8 cellular contexts compared by ENCODE assay signal in genomic region chr12:132610051-132610759, GRCh38. TPM values are rescaled to one million over a fixed set of nuclear protein-coding genes. Genes with fewer than 3 reads are reported as not detected.
A peak's percentile ranks its signal among the peaks of the same experiment; 100 is the strongest.
DNase-seq lines count a peak whose midpoint lies in the region; ATAC-seq and TF ChIP-seq lines count a peak whose summit lies in the region.

Gene LRCOL1 (minus strand): TSS chr12:132610582. CDS start chr12:132606251, 4,331 bp downstream.

- peaks cover 0 to 10% (median 4%) of the 10 kb centered on the region in 11 donors for H3K9me3 Mint-ChIP-seq in naive thymus-derived CD4-positive, alpha-beta T cell

- TF ChIP-seq POLR2A in prostate gland (IDR thresholded peaks at IDR 0.05), result no peak

- peaks cover 4 to 15% (median 9%) of the 10 kb centered on the region in 7 donors for H3K4me1 Mint-ChIP-seq in naive thymus-derived CD4-positive, alpha-beta T cell

- H3K27ac Mint-ChIP-seq in naive thymus-derived CD4-positive, alpha-beta T cell, result peak within 1 kb of the TSS in 1 of 9 donors; percentile 20

- ATAC-seq in naive thymus-derived CD4-positive, alpha-beta T cell, result peak; percentile 36

- H3K4me1 ChIP-seq in naive thymus-derived CD4-positive, alpha-beta T cell (ENCODE audit: control insufficient read depth in 2 of 2, insufficient read depth in 2 of 2, low read length in 2 of 2), result peaks cover 0 to 13% of the 10 kb centered on the region in 2 donors
- H3K4me1 ChIP-seq in prostate gland (replicated peaks), result no peaks in the 10 kb centered on the region

- POLR2A ChIA-PET in BJ (lab: Charles Lee), result no interaction called here
- POLR2A ChIA-PET in naive thymus-derived CD4-positive, alpha-beta T cell (lab: Charles Lee), result interaction anchor here (0.6 to 0.8 kb wide), 2 partner anchors 190 to 906 kb away, joined by 3 to 5 read pairs; no protein-coding TSS in a partner anchor

- H3K27ac ChIP-seq in naive thymus-derived CD4-positive, alpha-beta T cell (ENCODE audit: low read depth, low read length), result no peak within 1 kb of the TSS
- H3K27ac ChIP-seq in prostate gland, result no peak within 1 kb of the TSS

- intact Hi-C loops in naive thymus-derived CD4-positive, alpha-beta T cell (cut with micrococcal nuclease), result loop anchor here in 1 of 2 donors (10.0 kb wide), 1 partner anchor 395 kb away; no protein-coding TSS in a partner anchor
- intact Hi-C loops in prostate gland (cut with DNase I), result loop anchor here (5.0 to 10.0 kb wide), 2 partner anchors 193 to 455 kb away; no protein-coding TSS in a partner anchor

- peak within 1 kb of the TSS in 9 of 10 donors; percentile 25 to 76 (median 66) for H3K4me3 Mint-ChIP-seq in naive thymus-derived CD4-positive, alpha-beta T cell

- H3K36me3 ChIP-seq in BJ (ENCODE audit: control insufficient read depth, insufficient read depth, low read length) (no peaks in the 10 kb centered on the region), MG63 (no peaks in the 10 kb centered on the region), prostate gland (no peaks in the 10 kb centered on the region)
- H3K36me3 ChIP-seq in naive thymus-derived CD4-positive, alpha-beta T cell (ENCODE audit: control insufficient read depth in 2 of 3, insufficient read depth in 3 of 3, low read length in 3 of 3), result no peaks in the 10 kb centered on the region

- CTCF ChIA-PET in BJ (lab: Yijun Ruan, JAX), result interaction anchor here (0.6 to 4.5 kb wide), 4 partner anchors 10 to 195 kb away, joined by 3 to 35 read pairs (median 7); no protein-coding TSS in a partner anchor
- CTCF ChIA-PET in naive thymus-derived CD4-positive, alpha-beta T cell (lab: Charles Lee), result interaction anchor here (0.5 to 0.6 kb wide), 3 partner anchors 49 to 111 kb away, joined by 3 read pairs; no protein-coding TSS in a partner anchor

- 23% methylated on average over 35 of the region's 35 CpGs for WGBS in prostate gland

- peaks cover 23 to 50% (median 44%) of the 10 kb centered on the region in 5 donors for H3K27me3 Mint-ChIP-seq in naive thymus-derived CD4-positive, alpha-beta T cell

- H3K9me3 ChIP-seq in MG63 (peaks cover 2% of the 10 kb centered on the region; the same call in 1 of the 2 replicates), prostate gland (no peaks in the 10 kb centered on the region)
- peaks cover 0 to 7% (median 0%) of the 10 kb centered on the region in 3 experiments for H3K9me3 ChIP-seq in naive thymus-derived CD4-positive, alpha-beta T cell (ENCODE audit: control insufficient read depth in 2 of 3, low read length in 3 of 3)

- H3K4me3 ChIP-seq in BJ (ENCODE audit: low read depth, low read length), result peak within 1 kb of the TSS; percentile 14; the same call in 1 of the 2 replicates
- peak within 1 kb of the TSS; percentile 10 for H3K4me3 ChIP-seq in MG63
- no peak within 1 kb of the TSS for H3K4me3 ChIP-seq in naive thymus-derived CD4-positive, alpha-beta T cell (ENCODE audit: low read length)
- H3K4me3 ChIP-seq in prostate gland, result no peak within 1 kb of the TSS

- no peak for DNase-seq in BJ (ENCODE audit: low read depth)
- peak; percentile 79 for DNase-seq in MG63
- DNase-seq in ecto neural progenitor cell (ENCODE audit: low spot score), result peak; percentile 56
- no peak for DNase-seq in naive thymus-derived CD4-positive, alpha-beta T cell
- no peak for DNase-seq in activated CD8-positive, alpha-beta memory T cell treated with anti-CD3 and anti-CD28 coated beads, Interleukin-2, amount 50 U/mL, for 48 hours
- no peak for DNase-seq in putamen (ENCODE audit: low spot score)
- DNase-seq in prostate gland (ENCODE audit: low spot score), result no peak
- no peak for DNase-seq in SHP77 treated with DMSO at 0.1 percent for 48 hours (lab: John Stamatoyannopoulos, UW)

- H3K36me3 Mint-ChIP-seq in naive thymus-derived CD4-positive, alpha-beta T cell, result no peaks in the 10 kb centered on the region

- TF ChIP-seq CTCF in BJ (IDR thresholded peaks at IDR 0.05; ENCODE audit: insufficient read depth, low read depth, low read length), result no peak
- no peak for TF ChIP-seq CTCF in prostate gland (IDR thresholded peaks at IDR 0.05)

- H3K27me3 ChIP-seq in BJ (ENCODE audit: control insufficient read depth, insufficient read depth, low read length) (peaks cover 14% of the 10 kb centered on the region), MG63 (peaks cover 20% of the 10 kb centered on the region), prostate gland (replicated peaks; ENCODE audit: insufficient read depth) (no peaks in the 10 kb centered on the region)
- H3K27me3 ChIP-seq in naive thymus-derived CD4-positive, alpha-beta T cell (ENCODE audit: control insufficient read depth in 2 of 2, insufficient read depth in 2 of 2, low read length in 2 of 2), result no peaks in the 10 kb centered on the region

RNA-seq across cellular contexts. Expression of gene LRCOL1, which starts in this region (rescaled TPM):
- polyA plus RNA-seq in BJ (2011; rRNA removed), result 0.11 and 0.15 TPM in 2 replicates
- not detected in 2 replicates for polyA minus RNA-seq in BJ (2011; rRNA and poly(A)+ RNA removed)
- not detected in 2 replicates for total RNA-seq in MG63 (2014; rRNA removed; shearing (Covaris generic); ENCODE audit: low replicate concordance)
- not detected for total RNA-seq in naive thymus-derived CD4-positive, alpha-beta T cell
- polyA plus RNA-seq in naive thymus-derived CD4-positive, alpha-beta T cell, result not detected
- total RNA-seq in prostate gland, result under 1 TPM in 1 of 2 donors, not detected in 1; 0.68 TPM

Comparison
In these comparisons a context has a peak if more than half of its experiments do, and no peak if none do; other contexts are left out.
1. Peak in DNase-seq and H3K4me3 ChIP-seq in MG63; RNA of the gene not detected or under 1 TPM.
2. Peak in ATAC-seq in naive thymus-derived CD4-positive, alpha-beta T cell; RNA of the gene not detected or under 1 TPM.